12 cellular contexts compared by ENCODE assay signal in the genomic region with DNA sequence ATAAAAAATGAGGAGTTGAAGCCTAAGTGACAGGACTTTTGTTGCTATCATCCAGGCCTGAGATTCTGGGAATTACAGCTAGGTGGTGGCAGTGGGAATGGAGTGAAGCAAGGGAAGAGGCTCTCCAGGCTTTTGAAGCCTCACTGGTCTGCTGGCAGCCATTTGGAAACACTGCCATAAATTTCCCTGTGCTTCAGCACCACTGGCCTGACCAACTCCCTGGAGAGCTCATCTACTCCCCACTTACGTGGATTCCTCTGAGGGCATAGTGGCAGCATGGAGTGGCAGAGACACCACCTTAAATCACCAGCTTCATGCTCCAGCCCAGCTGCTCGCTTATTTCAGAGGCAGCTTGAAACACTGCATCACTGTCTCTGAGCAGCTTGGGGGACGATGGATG.
DNase-seq lines count a peak whose midpoint lies in the region; FAIRE-seq and TF ChIP-seq lines count a peak whose summit lies in the region.
"Had no signal": no experiment of that assay in that cellular context is flagged by ENCODE, and none has a peak within 500 bp of the region (broad histone marks: within the 10 kb centered on the region; RNA-seq: fewer than 3 reads in every experiment).

No MANE protein-coding gene starts in this region.

- peak overlapping the region; percentile 13 for H3K4me3 Mint-ChIP-seq in nephron progenitor cell
- H3K4me3 Mint-ChIP-seq: activated naive CD8-positive, alpha-beta T cell treated with anti-CD3 and anti-CD28 coated beads, Interleukin-2, amount 10 ng/mL, durations not matched to agents 7 days and 5 days had no signal

- no peaks in the 10 kb centered on the region for H3K27me3 Mint-ChIP-seq in nephron progenitor cell (ENCODE audit: low read depth, poor library complexity)
- H3K27me3 Mint-ChIP-seq: activated naive CD8-positive, alpha-beta T cell treated with anti-CD3 and anti-CD28 coated beads, Interleukin-2, amount 10 ng/mL, durations not matched to agents 7 days and 5 days had no signal

- TF ChIP-seq POLR2A in GM12892 (IDR thresholded peaks at IDR 0.05; ENCODE audit: low read depth, low read length), result no peak

- peak; percentile 44 for TF ChIP-seq CTCF in nephron progenitor cell (IDR thresholded peaks at IDR 0.05)

- no peak overlapping the region for H3K27ac Mint-ChIP-seq in nephron progenitor cell
- H3K27ac Mint-ChIP-seq: activated naive CD8-positive, alpha-beta T cell treated with anti-CD3 and anti-CD28 coated beads, Interleukin-2, amount 10 ng/mL, durations not matched to agents 7 days and 5 days had no signal

- DNase-seq in DMS 273 (lab: John Stamatoyannopoulos, UW; ENCODE audit: unreplicated experiment) (peak; percentile 89), NCI-H1092 treated with DMSO at 0.1 percent for 48 hours (lab: John Stamatoyannopoulos, UW) (peak; percentile 30), ecto neural progenitor cell (ENCODE audit: low spot score) (peak; percentile 42), nephron progenitor cell (peak; percentile 37), GM12892 (ENCODE audit: insufficient read length) (no peak), NCI-H510A (lab: John Stamatoyannopoulos, UW) (no peak)
- no peak for DNase-seq in activated CD4-positive, alpha-beta T cell treated with anti-CD3 and anti-CD28 coated beads for 4 hours
- no peak for DNase-seq in activated naive CD4-positive, alpha-beta T cell (lab: John Stamatoyannopoulos, UW)
- DNase-seq: activated naive CD8-positive, alpha-beta T cell treated with anti-CD3 and anti-CD28 coated beads, Interleukin-2, amount 10 ng/mL, durations not matched to agents 7 days and 5 days; left lung; NCI-H1105 treated with DMSO at 0.1 percent for 48 hours; T1000 had no signal

- no peaks in the 10 kb centered on the region for H3K9me3 Mint-ChIP-seq in nephron progenitor cell
- H3K9me3 Mint-ChIP-seq: activated naive CD8-positive, alpha-beta T cell treated with anti-CD3 and anti-CD28 coated beads, Interleukin-2, amount 10 ng/mL, durations not matched to agents 7 days and 5 days had no signal

- FAIRE-seq in GM12892 (lab: Jason Lieb, UNC), result no peak

- no peaks in the 10 kb centered on the region for H3K36me3 Mint-ChIP-seq in nephron progenitor cell (ENCODE audit: low read depth)
- H3K36me3 Mint-ChIP-seq: activated naive CD8-positive, alpha-beta T cell treated with anti-CD3 and anti-CD28 coated beads, Interleukin-2, amount 10 ng/mL, durations not matched to agents 7 days and 5 days had no signal

- H3K4me1 Mint-ChIP-seq in nephron progenitor cell, result peaks cover 13% of the 10 kb centered on the region
- H3K4me1 Mint-ChIP-seq: activated naive CD8-positive, alpha-beta T cell treated with anti-CD3 and anti-CD28 coated beads, Interleukin-2, amount 10 ng/mL, durations not matched to agents 7 days and 5 days had no signal

Comparison
In these comparisons a context has a peak if more than half of its experiments do, and no peak if none do; other contexts are left out.
1. DNase-seq: peak in DMS 273 (single experiment), NCI-H1092 treated with DMSO at 0.1 percent for 48 hours (single experiment), ecto neural progenitor cell (single experiment) and nephron progenitor cell (single experiment); none in activated CD4-positive, alpha-beta T cell treated with anti-CD3 and anti-CD28 coated beads for 4 hours (0 of 2), activated naive CD4-positive, alpha-beta T cell (0 of 4), GM12892 (single experiment) and NCI-H510A (single experiment).